11 cellular contexts compared by ENCODE assay signal in the genomic region with DNA sequence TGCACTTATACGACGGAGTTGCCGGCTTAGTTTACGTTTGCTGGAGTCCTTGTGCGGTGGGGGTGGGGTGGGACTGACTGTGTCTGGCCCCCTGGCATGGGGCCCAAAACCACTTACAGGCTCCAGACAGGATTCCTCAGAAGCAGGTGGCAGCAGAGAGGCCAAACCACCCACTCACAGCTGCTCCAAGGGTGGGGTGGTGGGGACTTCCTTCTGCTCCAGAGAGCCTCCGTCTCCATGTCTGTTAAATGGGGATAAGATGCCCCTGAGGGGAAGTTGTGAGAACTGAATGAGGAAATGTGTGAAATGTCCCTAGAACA. TPM values are rescaled to one million over a fixed set of nuclear protein-coding genes. Genes with fewer than 3 reads are reported as not detected.
DNase-seq lines count a peak whose midpoint lies in the region; ATAC-seq and TF ChIP-seq lines count a peak whose summit lies in the region.
"Had no signal": no experiment of that assay in that cellular context is flagged by ENCODE, and none has a peak within 500 bp of the region (broad histone marks: within the 10 kb centered on the region; RNA-seq: fewer than 3 reads in every experiment).

No MANE protein-coding gene starts in this region.

- H3K9me3 Mint-ChIP-seq in activated CD4-positive, alpha-beta memory T cell treated with anti-CD3 and anti-CD28 coated beads, Interleukin-2, amount 10 ng/mL, durations not matched to agents 7 days and 5 days, result peaks cover 3% of the 10 kb centered on the region

- H3K4me1 Mint-ChIP-seq in activated CD4-positive, alpha-beta memory T cell treated with anti-CD3 and anti-CD28 coated beads, Interleukin-2, amount 10 ng/mL, durations not matched to agents 7 days and 5 days, result no peaks in the 10 kb centered on the region

- TF ChIP-seq RAD21 in HCT116 (IDR thresholded peaks at IDR 0.05; ENCODE audit: low read depth), result no peak

- H3K9me2 ChIP-seq in HCT116 (ENCODE audit: insufficient read depth), result peaks cover 5% of the 10 kb centered on the region; the same call in 1 of the 2 replicates

- POLR2A ChIA-PET in HCT116 (lab: Charles Lee), result no interaction called here
- POLR2A ChIA-PET in activated CD4-positive, alpha-beta memory T cell treated with anti-CD3 and anti-CD28 coated beads, Interleukin-2, amount 10 ng/mL, durations not matched to agents 7 days and 5 days (lab: Charles Lee), result no interaction called here

- H4K20me1 ChIP-seq in HCT116 (ENCODE audit: insufficient read depth), result no peaks in the 10 kb centered on the region

- H3K27me3 ChIP-seq in HCT116 (ENCODE audit: insufficient read depth, low read length) (peaks cover 43% of the 10 kb centered on the region), skeletal muscle satellite cell (ENCODE audit: control insufficient read depth, insufficient read depth, low read length) (peaks cover 43% of the 10 kb centered on the region)

- RAD21 ChIA-PET in HCT116 (lab: Charles Lee; ENCODE audit: low non-redundant PET in 1 of 2, low total read pairs in 2 of 2, uncharacterized antibody in 2 of 2, unreplicated experiment in 2 of 2), result no interaction called here

- H3K4me2 ChIP-seq in HCT116 (ENCODE audit: low read length) (peak overlapping the region; percentile 21; the same call in 1 of the 2 replicates), skeletal muscle satellite cell (ENCODE audit: low read length) (peak overlapping the region; percentile 13)

- no peak overlapping the region for H3K9ac ChIP-seq in HCT116 (ENCODE audit: low read length)
- no peak overlapping the region for H3K9ac ChIP-seq in skeletal muscle satellite cell (ENCODE audit: low read depth, low read length)

- CTCF ChIA-PET in HCT116 (lab: Charles Lee), result no interaction called here
- CTCF ChIA-PET in activated CD4-positive, alpha-beta memory T cell treated with anti-CD3 and anti-CD28 coated beads, Interleukin-2, amount 10 ng/mL, durations not matched to agents 7 days and 5 days (lab: Charles Lee), result no interaction called here

- H3K36me3 ChIP-seq in HCT116 (ENCODE audit: control insufficient read depth in 1 of 2, insufficient read depth in 2 of 2, low read length in 2 of 2) (no peaks in the 10 kb centered on the region), skeletal muscle satellite cell (ENCODE audit: insufficient read depth, low read length) (no peaks in the 10 kb centered on the region)

- H3K4me3 ChIP-seq in HCT116 (replicated peaks in 1 of 2; ENCODE audit: low read depth in 1 of 2, low read length in 2 of 2) (no peak overlapping the region), fibroblast of pulmonary artery (replicated peaks; ENCODE audit: low read depth, low read length) (no peak overlapping the region), skeletal muscle satellite cell (ENCODE audit: low read length) (no peak overlapping the region)

- no peak overlapping the region for H3K27ac ChIP-seq in HCT116 (ENCODE audit: low read depth, low read length)

- intact Hi-C loops in HCT116 (cut with micrococcal nuclease), result no loop called here

- no peak overlapping the region for H3K4me3 Mint-ChIP-seq in activated CD4-positive, alpha-beta memory T cell treated with anti-CD3 and anti-CD28 coated beads, Interleukin-2, amount 10 ng/mL, durations not matched to agents 7 days and 5 days

- no peak for TF ChIP-seq POLR2A in HCT116 (IDR thresholded peaks at IDR 0.05; ENCODE audit: borderline replicate concordance, extremely low read depth, insufficient read depth, insufficient read length)

- H3K4me1 ChIP-seq in HCT116 (ENCODE audit: control insufficient read depth in 1 of 2, insufficient read depth in 2 of 2, low read length in 2 of 2), result peaks cover 12 to 16% of the 10 kb centered on the region in 2 experiments
- peaks cover 8% of the 10 kb centered on the region for H3K4me1 ChIP-seq in skeletal muscle satellite cell (ENCODE audit: control insufficient read depth, insufficient read depth, low read length)

- no peak overlapping the region for H2AFZ ChIP-seq in HCT116 (ENCODE audit: low read depth, low read length, poor library complexity, severe bottlenecking)

- no peak overlapping the region for H3K27ac Mint-ChIP-seq in activated CD4-positive, alpha-beta memory T cell treated with anti-CD3 and anti-CD28 coated beads, Interleukin-2, amount 10 ng/mL, durations not matched to agents 7 days and 5 days

- TF ChIP-seq CTCF in HCT116 (IDR thresholded peaks at IDR 0.05 in 2 of 3, conservative IDR thresholded peaks at IDR 0.05 in 1 of 3; ENCODE audit: borderline replicate concordance in 1 of 3, insufficient read depth in 1 of 3, low read depth in 2 of 3, low read length in 2 of 3) (no peak), fibroblast of pulmonary artery (IDR thresholded peaks at IDR 0.05; ENCODE audit: low read length, missing control alignments) (no peak)

- no peaks in the 10 kb centered on the region for H3K79me2 ChIP-seq in HCT116 (ENCODE audit: insufficient read depth, low read length)

- peaks cover 15% of the 10 kb centered on the region for H3K27me3 Mint-ChIP-seq in activated CD4-positive, alpha-beta memory T cell treated with anti-CD3 and anti-CD28 coated beads, Interleukin-2, amount 10 ng/mL, durations not matched to agents 7 days and 5 days

- ATAC-seq in HCT116 (peak; percentile 43; the same call in 1 of the 2 replicates), HG02759 (IDR thresholded peaks at IDR 0.05; ENCODE audit: unreplicated experiment) (no peak), HG03460 (IDR thresholded peaks at IDR 0.05; ENCODE audit: unreplicated experiment) (no peak)

- no peaks in the 10 kb centered on the region for H3K36me3 Mint-ChIP-seq in activated CD4-positive, alpha-beta memory T cell treated with anti-CD3 and anti-CD28 coated beads, Interleukin-2, amount 10 ng/mL, durations not matched to agents 7 days and 5 days (ENCODE audit: low read depth)

- H3K9me3 ChIP-seq in HCT116 (ENCODE audit: control insufficient read depth in 1 of 2, insufficient read depth in 1 of 2, low read depth in 1 of 2, low read length in 2 of 2) (no peaks in the 10 kb centered on the region), skeletal muscle satellite cell (replicated peaks; ENCODE audit: low read length) (no peaks in the 10 kb centered on the region)

- no peak for DNase-seq in HCT116 (ENCODE audit: low read depth, low spot score)
- DNase-seq in NCI-H748 treated with DMSO at 0.1 percent for 48 hours (lab: John Stamatoyannopoulos, UW), result peak; percentile 3
- DNase-seq in fibroblast of pulmonary artery (ENCODE audit: low read depth), result peak; percentile 3
- DNase-seq in activated CD4-positive, alpha-beta memory T cell treated with anti-CD3 and anti-CD28 coated beads, Interleukin-2, amount 10 ng/mL, durations not matched to agents 7 days and 5 days, result no peak
- DNase-seq in activated CD8-positive, alpha-beta memory T cell treated with anti-CD3 and anti-CD28 coated beads, Interleukin-2, amount 50 U/mL, for 48 hours, result no peak
- DNase-seq: activated CD4-positive, CD25-positive, alpha-beta regulatory T cell treated with anti-CD3 and anti-CD28 coated beads, Interleukin-2, amount 50 U/mL, for 72 hours had no signal

- no TSS peak for BruUV-seq in HCT116 (replicated peaks; lab: Mats Ljungman, UMichigan)

TF ChIP-seq in HCT116, 20 proteins besides CTCF, POLR2A, EP300 and RAD21:
- peak; percentile 43; the same call in 1 of the 2 replicates for TF ChIP-seq EGR1 (IDR thresholded peaks at IDR 0.05; ENCODE audit: low read depth)
- TF ChIP-seq ZFX (IDR thresholded peaks at IDR 0.05), result no peak

RNA-seq across cellular contexts. Expression of a gene that starts 36.7 kb away (rescaled TPM):
- total RNA-seq in HCT116 (2021; ENCODE audit: unreplicated experiment), result 0.05 TPM
- polyA plus RNA-seq in HCT116 (2012), result 0.08 TPM in 1 of 2 replicates, not detected in the other
- total RNA-seq in skeletal muscle satellite cell (2012; rRNA removed), result not detected in 2 replicates
- not detected for total RNA-seq in activated CD4-positive, alpha-beta memory T cell treated with anti-CD3 and anti-CD28 coated beads, Interleukin-2, amount 10 ng/mL, durations not matched to agents 7 days and 5 days
- total RNA-seq: dermis microvascular lymphatic vessel endothelial cell, lung microvascular endothelial cell had no signal

Comparison
In these comparisons a context has a peak if more than half of its experiments do, and no peak if none do; other contexts are left out.
1. DNase-seq: peak in NCI-H748 treated with DMSO at 0.1 percent for 48 hours (single experiment) and fibroblast of pulmonary artery (single experiment); none in HCT116 (single experiment), activated CD4-positive, alpha-beta memory T cell treated with anti-CD3 and anti-CD28 coated beads, Interleukin-2, amount 10 ng/mL, durations not matched to agents 7 days and 5 days (single experiment) and activated CD8-positive, alpha-beta memory T cell treated with anti-CD3 and anti-CD28 coated beads, Interleukin-2, amount 50 U/mL, for 48 hours (single experiment).